In genomic region chr2:142877265-142877756, GRCh38 we compare ENCODE assay signal across 8 cellular contexts. TPM values are rescaled to one million over a fixed set of nuclear protein-coding genes. Genes with fewer than 3 reads are reported as not detected.
DNase-seq lines count a peak whose midpoint lies in the region; ATAC-seq and TF ChIP-seq lines count a peak whose summit lies in the region.

TSS of gene KYNU (plus strand) at chr2:142877664. CDS start at chr2:142885368, 7,704 bp downstream.

- no peak within 1 kb of the TSS for H2AK5ac ChIP-seq in H9 (ENCODE audit: insufficient read length, low read length)

- no peaks in the 10 kb centered on the region for H3K9me3 ChIP-seq in H9 (ENCODE audit: control insufficient read depth, low read depth, low read length)

- H2AFZ ChIP-seq in H9 (ENCODE audit: low read length), result no peak within 1 kb of the TSS

- CTCF ChIA-PET in activated CD4-positive, alpha-beta memory T cell treated with anti-CD3 and anti-CD28 coated beads for 36 hours (lab: Charles Lee), result no interaction called here

- no peaks in the 10 kb centered on the region for H4K20me1 ChIP-seq in H9 (ENCODE audit: control insufficient read depth, insufficient read depth, insufficient read length)

- no peaks in the 10 kb centered on the region; a peak in 1 of 5 replicates for H3K9me3 Mint-ChIP-seq in H9
- no peaks in the 10 kb centered on the region for H3K9me3 Mint-ChIP-seq in activated CD4-positive, alpha-beta memory T cell treated with anti-CD3 and anti-CD28 coated beads for 36 hours
- H3K9me3 Mint-ChIP-seq in activated T-cell treated with anti-CD3 and anti-CD28 coated beads, Interleukin-2, amount 50 U/mL, for 72 hours, result no peaks in the 10 kb centered on the region

- no peak within 1 kb of the TSS for H3K18ac ChIP-seq in H9 (ENCODE audit: insufficient read length, low read depth, low read length)

- H4K5ac ChIP-seq in H9 (ENCODE audit: insufficient read length, low read depth, low read length), result no peak within 1 kb of the TSS

- H4K8ac ChIP-seq in H9 (replicated peaks; ENCODE audit: insufficient read length, low read depth, low read length), result no peak within 1 kb of the TSS

- H3K36me3 ChIP-seq in GM06990 (ENCODE audit: control insufficient read depth, insufficient read depth, low read length), result no peaks in the 10 kb centered on the region

- no peak within 1 kb of the TSS for H3K27ac Mint-ChIP-seq in H9
- no peak within 1 kb of the TSS for H3K27ac Mint-ChIP-seq in activated CD4-positive, alpha-beta memory T cell treated with anti-CD3 and anti-CD28 coated beads for 36 hours
- no peak within 1 kb of the TSS for H3K27ac Mint-ChIP-seq in activated T-cell treated with anti-CD3 and anti-CD28 coated beads, Interleukin-2, amount 50 U/mL, for 72 hours

- H3T11ph ChIP-seq in H9 (ENCODE audit: low read length), result no peak within 1 kb of the TSS

- no peaks in the 10 kb centered on the region for H3K4me1 ChIP-seq in H9 (ENCODE audit: insufficient read depth, low read length)

- ATAC-seq in GM21529 (IDR thresholded peaks at IDR 0.05; ENCODE audit: unreplicated experiment), result peak; percentile 56
- ATAC-seq in activated T-cell treated with anti-CD3 and anti-CD28 coated beads, Interleukin-2, amount 50 U/mL, for 72 hours (replicated peaks in 1 of 2), result no peak

- H3K23ac ChIP-seq in H9 (ENCODE audit: insufficient read length, low read depth, low read length), result no peak within 1 kb of the TSS

- no peaks in the 10 kb centered on the region for H3K79me1 ChIP-seq in H9 (ENCODE audit: insufficient read depth, low read depth, low read length, poor library complexity, severe bottlenecking)

- no peak within 1 kb of the TSS for H2BK15ac ChIP-seq in H9 (ENCODE audit: low read depth, low read length)

- H3K4me3 Mint-ChIP-seq in H9, result no peak within 1 kb of the TSS
- H3K4me3 Mint-ChIP-seq in activated CD4-positive, alpha-beta memory T cell treated with anti-CD3 and anti-CD28 coated beads for 36 hours, result no peak within 1 kb of the TSS
- no peak within 1 kb of the TSS for H3K4me3 Mint-ChIP-seq in activated T-cell treated with anti-CD3 and anti-CD28 coated beads, Interleukin-2, amount 50 U/mL, for 72 hours

- H3K4ac ChIP-seq in H9 (ENCODE audit: low read depth, low read length), result no peak within 1 kb of the TSS

- H3K56ac ChIP-seq in H9 (ENCODE audit: insufficient read length, low read depth, low read length), result no peak within 1 kb of the TSS

- H2BK12ac ChIP-seq in H9 (ENCODE audit: insufficient read length, low read depth, low read length), result no peak within 1 kb of the TSS

- H3K27me3 ChIP-seq in GM06990 (replicated peaks; ENCODE audit: control insufficient read depth, insufficient read depth, low read length) (no peaks in the 10 kb centered on the region), H9 (ENCODE audit: insufficient read depth, low read length) (no peaks in the 10 kb centered on the region)

- DNase-seq in GM06990 (ENCODE audit: extremely low read depth, insufficient read length), result no peak
- DNase-seq in KBM-7, result peak; percentile 62
- peak; percentile 26 for DNase-seq in fibroblast of pulmonary artery (ENCODE audit: low read depth)
- DNase-seq in H9, result no peak
- no peak for DNase-seq in activated CD4-positive, alpha-beta memory T cell treated with anti-CD3 and anti-CD28 coated beads for 36 hours
- DNase-seq in activated T-cell treated with anti-CD3 and anti-CD28 coated beads, Interleukin-2, amount 50 U/mL, for 72 hours, result no peak
- no peak for DNase-seq in T-helper 1 cell

- no peaks in the 10 kb centered on the region for H3K79me2 ChIP-seq in H9 (ENCODE audit: insufficient read depth, low read length)

- WGBS in H9 (ENCODE audit: extremely low coverage, insufficient read length, low lambda C conversion rate), result no CpG with 5 or more reads among the region's 2 CpGs

- H2BK5ac ChIP-seq in H9 (ENCODE audit: insufficient read length, low read length), result no peak within 1 kb of the TSS

- POLR2A ChIA-PET in activated CD4-positive, alpha-beta memory T cell treated with anti-CD3 and anti-CD28 coated beads for 36 hours (lab: Charles Lee), result no interaction called here

- no peak within 1 kb of the TSS for H4K91ac ChIP-seq in H9 (ENCODE audit: insufficient read length, low read depth, low read length)

- no peak within 1 kb of the TSS for H3K14ac ChIP-seq in H9 (ENCODE audit: insufficient read depth, low read length)

- H3K36me3 Mint-ChIP-seq in H9 (ENCODE audit: insufficient read depth in 1 of 3, low read depth in 3 of 3), result no peaks in the 10 kb centered on the region
- no peaks in the 10 kb centered on the region for H3K36me3 Mint-ChIP-seq in activated CD4-positive, alpha-beta memory T cell treated with anti-CD3 and anti-CD28 coated beads for 36 hours
- H3K36me3 Mint-ChIP-seq in activated T-cell treated with anti-CD3 and anti-CD28 coated beads, Interleukin-2, amount 50 U/mL, for 72 hours (ENCODE audit: insufficient read depth in 2 of 2), result no peaks in the 10 kb centered on the region

- H3K9ac ChIP-seq in H9 (ENCODE audit: extremely low read depth, insufficient read length, low read length), result no peak within 1 kb of the TSS

- intact Hi-C loops in activated CD4-positive, alpha-beta memory T cell treated with anti-CD3 and anti-CD28 coated beads for 36 hours (cut with micrococcal nuclease), result no loop called here

- H3K4me3 ChIP-seq in GM06990 (replicated peaks; ENCODE audit: low read depth, low read length), result peak within 1 kb of the TSS; percentile 49
- H3K4me3 ChIP-seq in fibroblast of pulmonary artery (replicated peaks; ENCODE audit: low read depth, low read length), result no peak within 1 kb of the TSS

- no peak within 1 kb of the TSS for H3K4me2 ChIP-seq in H9 (ENCODE audit: insufficient read depth, insufficient read length, low read length)

- in situ Hi-C loops in KBM-7 (cut with MboI; ENCODE audit: low pct_unique_long_range_greater_than_20kb, low sequenced_read_pairs), result no loop called here

- H3K27me3 Mint-ChIP-seq in H9 (ENCODE audit: low read depth), result no peaks in the 10 kb centered on the region
- no peaks in the 10 kb centered on the region for H3K27me3 Mint-ChIP-seq in activated CD4-positive, alpha-beta memory T cell treated with anti-CD3 and anti-CD28 coated beads for 36 hours
- no peaks in the 10 kb centered on the region for H3K27me3 Mint-ChIP-seq in activated T-cell treated with anti-CD3 and anti-CD28 coated beads, Interleukin-2, amount 50 U/mL, for 72 hours (ENCODE audit: low read depth)

- peaks cover 5 to 9% of the 10 kb centered on the region in 2 experiments; a peak in 3 of 4 replicates for H3K4me1 Mint-ChIP-seq in H9
- no peaks in the 10 kb centered on the region for H3K4me1 Mint-ChIP-seq in activated CD4-positive, alpha-beta memory T cell treated with anti-CD3 and anti-CD28 coated beads for 36 hours (ENCODE audit: low read depth)
- H3K4me1 Mint-ChIP-seq in activated T-cell treated with anti-CD3 and anti-CD28 coated beads, Interleukin-2, amount 50 U/mL, for 72 hours (ENCODE audit: low read depth), result no peaks in the 10 kb centered on the region

- TF ChIP-seq CTCF in GM06990 (IDR thresholded peaks at IDR 0.05; ENCODE audit: insufficient read depth, low read length, poor library complexity, severe bottlenecking), result peak; percentile 24
- no peak for TF ChIP-seq CTCF in fibroblast of pulmonary artery (IDR thresholded peaks at IDR 0.05; ENCODE audit: low read length, missing control alignments)
- no peak for TF ChIP-seq CTCF in H9 (conservative IDR thresholded peaks at IDR 0.05)

- H2BK120ac ChIP-seq in H9 (ENCODE audit: low read depth, low read length, poor library complexity, severe bottlenecking), result no peak within 1 kb of the TSS

- H2BK20ac ChIP-seq in H9 (ENCODE audit: low read depth, low read length, poor library complexity, severe bottlenecking), result no peak within 1 kb of the TSS

- H3K27ac ChIP-seq in H9 (ENCODE audit: insufficient read length, low read depth, low read length), result no peak within 1 kb of the TSS

- H3K23me2 ChIP-seq in H9 (ENCODE audit: insufficient read length, low read depth, low read length, poor library complexity, severe bottlenecking), result no peaks in the 10 kb centered on the region

RNA-seq across cellular contexts. Expression of gene KYNU, which starts in this region (rescaled TPM):
- 0.37 TPM in 1 of 2 replicates, not detected in the other for total RNA-seq in H9 (2021)
- total RNA-seq in activated CD4-positive, alpha-beta memory T cell treated with anti-CD3 and anti-CD28 coated beads for 36 hours, result not detected
- under 1 TPM; 0.14 to 0.35 TPM for total RNA-seq in activated T-cell treated with anti-CD3 and anti-CD28 coated beads, Interleukin-2, amount 50 U/mL, for 72 hours

Comparison
In these comparisons a context has a peak if more than half of its experiments do, and no peak if none do; other contexts are left out.
1. DNase-seq: peak in KBM-7 (single experiment) and fibroblast of pulmonary artery (single experiment); none in GM06990 (single experiment), H9 (single experiment), activated CD4-positive, alpha-beta memory T cell treated with anti-CD3 and anti-CD28 coated beads for 36 hours (single experiment), activated T-cell treated with anti-CD3 and anti-CD28 coated beads, Interleukin-2, amount 50 U/mL, for 72 hours (0 of 2) and T-helper 1 cell (0 of 5).